ENCODE assay signal across 15 cellular contexts in the genomic region with DNA sequence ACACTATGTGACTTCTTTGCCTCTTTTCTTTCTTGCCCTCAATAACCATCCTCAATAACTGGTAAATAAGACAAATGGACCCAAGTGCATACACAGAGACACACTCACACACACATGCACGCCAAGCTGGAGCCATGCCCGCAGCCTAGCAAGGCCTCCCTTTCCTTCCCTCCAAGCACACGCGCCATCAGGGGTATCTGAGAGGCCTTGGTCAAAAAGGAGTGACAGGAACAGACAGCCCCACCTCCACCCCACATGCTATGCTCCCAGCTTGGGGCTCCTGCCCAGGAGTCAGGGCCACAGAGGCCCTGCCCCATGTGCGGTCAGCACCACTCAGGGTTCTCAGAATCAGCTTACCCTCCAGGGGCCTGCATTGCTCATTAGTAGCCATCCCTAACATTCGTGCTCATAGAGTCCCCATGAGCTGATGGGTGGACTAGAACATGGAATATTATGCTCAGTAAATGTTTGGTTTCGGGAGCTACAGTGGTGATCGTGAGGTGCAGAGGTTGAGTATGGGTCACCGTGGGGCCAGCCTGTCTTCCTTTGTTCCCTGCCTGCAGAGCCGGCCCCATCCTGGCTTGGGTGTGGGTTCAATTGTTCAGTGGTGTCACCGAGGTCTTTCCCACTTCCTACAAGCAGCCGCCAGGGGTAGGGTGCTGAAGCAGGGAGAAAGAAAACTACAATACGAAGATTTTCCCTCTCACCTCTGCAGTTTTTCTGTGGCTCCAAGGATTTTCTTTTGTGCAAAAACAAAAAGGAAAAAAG.
DNase-seq lines count a peak whose midpoint lies in the region; ATAC-seq and TF ChIP-seq lines count a peak whose summit lies in the region.
"Had no signal": no experiment of that assay in that cellular context is flagged by ENCODE, and none has a peak within 500 bp of the region (broad histone marks: within the 10 kb centered on the region; RNA-seq: fewer than 3 reads in every experiment).

No MANE protein-coding gene starts in this region.

- H3K27me3 Mint-ChIP-seq in WTC11 (ENCODE audit: low read depth) (no peaks in the 10 kb centered on the region), type B pancreatic cell (no peaks in the 10 kb centered on the region)

- H3K4ac ChIP-seq in mesendoderm (ENCODE audit: low read depth, low read length), result no peak overlapping the region

- H4K5ac ChIP-seq in mesendoderm (ENCODE audit: low read length), result no peak overlapping the region

- H3K36me3 Mint-ChIP-seq in WTC11, result no peaks in the 10 kb centered on the region
- no peaks in the 10 kb centered on the region for H3K36me3 Mint-ChIP-seq in type B pancreatic cell

- H3K36me3 ChIP-seq in left ventricle myocardium inferior (no peaks in the 10 kb centered on the region), mesendoderm (ENCODE audit: control insufficient read depth, insufficient read depth, low read length) (no peaks in the 10 kb centered on the region)

- H3K4me1 ChIP-seq in left ventricle myocardium inferior (peaks cover 32% of the 10 kb centered on the region), mesendoderm (ENCODE audit: control insufficient read depth, low read depth, low read length) (no peaks in the 10 kb centered on the region)

- H3K27ac ChIP-seq in left ventricle myocardium inferior (replicated peaks), result peak overlapping the region; percentile 87
- no peak overlapping the region for H3K27ac ChIP-seq in mesendoderm (ENCODE audit: low read depth, low read length)
- H3K27ac ChIP-seq: KMS-11, SK-N-MC had no signal

- H2AK5ac ChIP-seq in mesendoderm (ENCODE audit: low read length), result no peak overlapping the region

- H3K27me3 ChIP-seq in left ventricle myocardium inferior (ENCODE audit: low read depth) (no peaks in the 10 kb centered on the region), mesendoderm (ENCODE audit: insufficient read depth, low read length, poor library complexity) (no peaks in the 10 kb centered on the region)

- H3K56ac ChIP-seq in mesendoderm (ENCODE audit: low read length), result no peak overlapping the region

- POLR2A ChIA-PET in WTC11 (lab: Charles Lee), result no interaction called here

- H3K9ac ChIP-seq in mesendoderm (ENCODE audit: low read length), result no peak overlapping the region
- H3K9ac ChIP-seq: KMS-11 had no signal

- H2BK5ac ChIP-seq in mesendoderm (ENCODE audit: low read length), result no peak overlapping the region

- H3K9me3 Mint-ChIP-seq in WTC11 (peaks cover 3% of the 10 kb centered on the region), type B pancreatic cell (no peaks in the 10 kb centered on the region)
- H3K9me3 Mint-ChIP-seq: HFFc6 had no signal

- H3K4me3 ChIP-seq in left ventricle myocardium inferior, result no peak overlapping the region
- H3K4me3 ChIP-seq in mesendoderm (ENCODE audit: low read length), result no peak overlapping the region
- H3K4me3 ChIP-seq: SK-N-MC had no signal

- H3K4me3 Mint-ChIP-seq in WTC11 (no peak overlapping the region), type B pancreatic cell (no peak overlapping the region)
- H3K4me3 Mint-ChIP-seq: HFFc6 had no signal

- no CpG with 5 or more reads among the region's 13 CpGs for WGBS in mesendoderm (ENCODE audit: extremely low coverage, insufficient coverage, low lambda C conversion rate)

- no peaks in the 10 kb centered on the region for H3K79me2 ChIP-seq in mesendoderm (ENCODE audit: control insufficient read depth, insufficient read depth, low read length)

- H3K27ac Mint-ChIP-seq in WTC11 (no peak overlapping the region), type B pancreatic cell (no peak overlapping the region)
- H3K27ac Mint-ChIP-seq: HFFc6 had no signal

- intact Hi-C loops in left ventricle myocardium inferior (cut with micrococcal nuclease), result no loop called here

- H2BK15ac ChIP-seq in mesendoderm (replicated peaks; ENCODE audit: low read depth), result no peak overlapping the region

- H3K4me2 ChIP-seq in mesendoderm (ENCODE audit: low read length), result no peak overlapping the region
- H3K4me2 ChIP-seq: KMS-11 had no signal

- no peaks in the 10 kb centered on the region for H3K79me1 ChIP-seq in mesendoderm (ENCODE audit: low read length)

- H3K4me1 Mint-ChIP-seq in WTC11 (peaks cover 2% of the 10 kb centered on the region; the same call in 1 of the 2 replicates), type B pancreatic cell (ENCODE audit: unreplicated experiment) (no peaks in the 10 kb centered on the region)

- H3K9me3 ChIP-seq in left ventricle myocardium inferior (replicated peaks), result no peaks in the 10 kb centered on the region

- no peak overlapping the region for H3K23ac ChIP-seq in mesendoderm (ENCODE audit: low read length)

- H4K8ac ChIP-seq in mesendoderm (ENCODE audit: low read depth, low read length), result no peak overlapping the region

- CTCF ChIA-PET in WTC11 (lab: Charles Lee), result no interaction called here

- TF ChIP-seq CTCF in WTC11 (IDR thresholded peaks at IDR 0.05) (no peak), left ventricle myocardium inferior (IDR thresholded peaks at IDR 0.05; ENCODE audit: borderline replicate concordance) (peak; percentile 36), type B pancreatic cell (conservative IDR thresholded peaks at IDR 0.05) (peak; percentile 36)

- H2BK120ac ChIP-seq in mesendoderm (ENCODE audit: low read depth, low read length), result no peak overlapping the region

- DNase-seq in WTC11 (ENCODE audit: low spot score) (peak; percentile 23), left ventricle myocardium inferior (no peak), mesendoderm (peak; percentile 11), type B pancreatic cell (ENCODE audit: extremely low spot score, unreplicated experiment) (no peak), NCI-H524 (lab: John Stamatoyannopoulos, UW) (no peak)
- DNase-seq: COR-L47, GOT3, HFFc6, NCI-H1048, NCI-H146, NCI-H510A treated with DMSO at 0.1 percent for 48 hours had no signal

- H3K18ac ChIP-seq in mesendoderm (ENCODE audit: low read length), result no peak overlapping the region

- ATAC-seq in WTC11 (peak; percentile 57), GM19463 (IDR thresholded peaks at IDR 0.05; ENCODE audit: unreplicated experiment) (no peak), GM19397 (IDR thresholded peaks at IDR 0.05; ENCODE audit: unreplicated experiment) (no peak)

TF ChIP-seq in WTC11, 78 proteins besides CTCF, POLR2A, EP300 and RAD21 (continues in another document):
- TF ChIP-seq, protein P1, sequence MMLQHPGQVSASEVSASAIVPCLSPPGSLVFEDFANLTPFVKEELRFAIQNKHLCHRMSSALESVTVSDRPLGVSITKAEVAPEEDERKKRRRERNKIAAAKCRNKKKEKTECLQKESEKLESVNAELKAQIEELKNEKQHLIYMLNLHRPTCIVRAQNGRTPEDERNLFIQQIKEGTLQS (CRISPR knock-in tag; conservative IDR thresholded peaks at IDR 0.05), result no peak
- TF ChIP-seq ZNF121 (CRISPR knock-in tag; IDR thresholded peaks at IDR 0.05) (no peak), NFATC4 (CRISPR knock-in tag; IDR thresholded peaks at IDR 0.05) (no peak), OVOL2 (CRISPR knock-in tag; IDR thresholded peaks at IDR 0.05; ENCODE audit: borderline replicate concordance) (no peak), ATF1 (CRISPR knock-in tag; IDR thresholded peaks at IDR 0.05) (no peak), JUN (CRISPR knock-in tag; IDR thresholded peaks at IDR 0.05) (no peak), KAT7 (CRISPR knock-in tag; IDR thresholded peaks at IDR 0.05; ENCODE audit: borderline replicate concordance) (no peak)
- TF ChIP-seq, protein P2, sequence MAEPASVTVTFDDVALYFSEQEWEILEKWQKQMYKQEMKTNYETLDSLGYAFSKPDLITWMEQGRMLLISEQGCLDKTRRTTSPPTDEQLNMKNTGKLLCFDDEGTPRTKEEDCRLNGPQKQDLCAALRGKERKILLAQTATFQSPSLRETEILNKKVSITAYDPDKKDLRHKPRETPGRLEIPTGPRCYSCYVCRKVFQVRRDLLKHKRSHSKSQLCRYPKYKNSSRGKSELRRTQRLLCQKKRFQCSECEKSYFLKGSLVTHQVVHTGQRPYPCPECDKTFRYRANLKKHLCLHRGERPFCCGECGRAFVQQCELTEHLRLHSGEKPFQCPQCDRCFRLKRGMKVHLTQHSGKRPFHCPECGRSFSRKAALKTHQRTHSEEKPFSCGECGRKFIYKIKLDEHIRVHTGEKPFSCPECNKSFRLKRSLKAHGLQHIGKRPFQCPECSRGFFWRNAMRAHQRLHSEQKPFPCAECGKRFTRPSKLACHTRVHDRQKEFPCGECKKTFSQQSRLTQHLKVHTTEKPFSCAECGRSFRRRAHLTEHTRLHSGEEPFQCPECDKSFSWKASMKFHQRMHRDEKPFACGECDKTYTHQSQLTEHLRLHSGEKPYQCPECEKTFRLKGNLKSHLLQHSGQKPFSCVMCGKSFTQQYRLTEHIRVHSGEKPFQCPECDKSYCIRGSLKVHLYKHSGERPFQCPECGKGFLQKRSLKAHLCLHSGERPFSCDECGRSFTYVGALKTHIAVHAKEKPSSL (CRISPR knock-in tag; conservative IDR thresholded peaks at IDR 0.05), result no peak
- TF ChIP-seq, protein P3, sequence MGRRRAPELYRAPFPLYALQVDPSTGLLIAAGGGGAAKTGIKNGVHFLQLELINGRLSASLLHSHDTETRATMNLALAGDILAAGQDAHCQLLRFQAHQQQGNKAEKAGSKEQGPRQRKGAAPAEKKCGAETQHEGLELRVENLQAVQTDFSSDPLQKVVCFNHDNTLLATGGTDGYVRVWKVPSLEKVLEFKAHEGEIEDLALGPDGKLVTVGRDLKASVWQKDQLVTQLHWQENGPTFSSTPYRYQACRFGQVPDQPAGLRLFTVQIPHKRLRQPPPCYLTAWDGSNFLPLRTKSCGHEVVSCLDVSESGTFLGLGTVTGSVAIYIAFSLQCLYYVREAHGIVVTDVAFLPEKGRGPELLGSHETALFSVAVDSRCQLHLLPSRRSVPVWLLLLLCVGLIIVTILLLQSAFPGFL (CRISPR knock-in tag; IDR thresholded peaks at IDR 0.05; ENCODE audit: borderline replicate concordance), result no peak

Comparison
In these comparisons a context has a peak if more than half of its experiments do, and no peak if none do; other contexts are left out.
1. DNase-seq: peak in WTC11 (single experiment) and mesendoderm (single experiment); none in left ventricle myocardium inferior (single experiment), type B pancreatic cell (single experiment) and NCI-H524 (0 of 2).